In genomic region chr12:54296393-54297121, GRCh38 we compare ENCODE assay signal across 17 cellular contexts. TPM values are rescaled to one million over a fixed set of nuclear protein-coding genes. Genes with fewer than 3 reads are reported as not detected.
"Had no signal": no experiment of that assay in that cellular context is flagged by ENCODE, and none has a peak within 500 bp of the region (broad histone marks: within the 10 kb centered on the region; RNA-seq: fewer than 3 reads in every experiment).

No MANE protein-coding gene starts in this region.

- H3K4me3 Mint-ChIP-seq: activated CD8-positive, alpha-beta memory T cell treated with anti-CD3 and anti-CD28 coated beads, Interleukin-2, amount 10 ng/mL, durations not matched to agents 7 days and 5 days; activated naive CD4-positive, alpha-beta T cell treated with anti-CD3 and anti-CD28 coated beads, Interleukin-2, amount 10 ng/mL, durations not matched to agents 7 days and 5 days; activated T-cell treated with anti-CD3 and anti-CD28 coated beads, Interleukin-2, amount 50 U/mL, for 24 hours; endodermal cell; stimulated activated memory B cell treated with anti-CD40 and anti-IgM and Interleukin-4, amounts not matched to agents 10 μg/mL and 1 μg/mL and 100 μg/mL, for 72 hours had no signal

- H3K36me3 Mint-ChIP-seq: activated CD8-positive, alpha-beta memory T cell treated with anti-CD3 and anti-CD28 coated beads, Interleukin-2, amount 10 ng/mL, durations not matched to agents 7 days and 5 days; activated naive CD4-positive, alpha-beta T cell treated with anti-CD3 and anti-CD28 coated beads, Interleukin-2, amount 10 ng/mL, durations not matched to agents 7 days and 5 days; naive thymus-derived CD8-positive, alpha-beta T cell; stimulated activated memory B cell treated with anti-CD40 and anti-IgM and Interleukin-4, amounts not matched to agents 10 μg/mL and 1 μg/mL and 100 μg/mL, for 72 hours had no signal

- H3K4me3 ChIP-seq: ascending aorta, breast epithelium, dorsolateral prefrontal cortex, gastrocnemius medialis, mucosa of descending colon, thyroid gland had no signal

- H3K9me3 Mint-ChIP-seq: activated naive CD4-positive, alpha-beta T cell treated with anti-CD3 and anti-CD28 coated beads, Interleukin-2, amount 10 ng/mL, durations not matched to agents 7 days and 5 days; activated T-cell treated with anti-CD3 and anti-CD28 coated beads, Interleukin-2, amount 50 U/mL, for 24 hours; endodermal cell; naive thymus-derived CD8-positive, alpha-beta T cell; stimulated activated memory B cell treated with anti-CD40 and anti-IgM and Interleukin-4, amounts not matched to agents 10 μg/mL and 1 μg/mL and 100 μg/mL, for 72 hours had no signal

- H3K27ac ChIP-seq: ascending aorta, breast epithelium, gastrocnemius medialis, thyroid gland had no signal

- H3K27ac Mint-ChIP-seq: activated CD8-positive, alpha-beta memory T cell treated with anti-CD3 and anti-CD28 coated beads, Interleukin-2, amount 10 ng/mL, durations not matched to agents 7 days and 5 days; activated naive CD4-positive, alpha-beta T cell treated with anti-CD3 and anti-CD28 coated beads, Interleukin-2, amount 10 ng/mL, durations not matched to agents 7 days and 5 days; activated T-cell treated with anti-CD3 and anti-CD28 coated beads, Interleukin-2, amount 50 U/mL, for 24 hours; endodermal cell; stimulated activated memory B cell treated with anti-CD40 and anti-IgM and Interleukin-4, amounts not matched to agents 10 μg/mL and 1 μg/mL and 100 μg/mL, for 72 hours had no signal

- H3K9me3 ChIP-seq: ascending aorta, breast epithelium, gastrocnemius medialis, mucosa of descending colon, thyroid gland had no signal

- H3K36me3 ChIP-seq: ascending aorta, breast epithelium, gastrocnemius medialis, thyroid gland had no signal

- DNase-seq: activated CD8-positive, alpha-beta memory T cell treated with anti-CD3 and anti-CD28 coated beads, Interleukin-2, amount 10 ng/mL, durations not matched to agents 7 days and 5 days; activated naive CD4-positive, alpha-beta T cell treated with anti-CD3 and anti-CD28 coated beads, Interleukin-2, amount 10 ng/mL, durations not matched to agents 7 days and 5 days; activated T-cell treated with anti-CD3 and anti-CD28 coated beads, Interleukin-2, amount 50 U/mL, for 24 hours; dorsolateral prefrontal cortex; gastrocnemius medialis; left colon; mucosa of descending colon; naive thymus-derived CD8-positive, alpha-beta T cell; stimulated activated CD4-positive, alpha-beta T cell treated with anti-CD3 and anti-CD28 coated beads, Interleukin-12 subunit alpha, Interleukin-12 subunit beta, amount 100 ng/mL, for 4 hours; T-helper 2 cell; thyroid gland had no signal

- H3K27me3 ChIP-seq: ascending aorta, breast epithelium, gastrocnemius medialis, thyroid gland had no signal

- ATAC-seq: activated CD8-positive, alpha-beta memory T cell treated with anti-CD3 and anti-CD28 coated beads, Interleukin-2, amount 10 ng/mL, durations not matched to agents 7 days and 5 days; gastrocnemius medialis; left colon; mucosa of descending colon; naive thymus-derived CD8-positive, alpha-beta T cell; stimulated activated memory B cell treated with anti-CD40 and anti-IgM and Interleukin-4, amounts not matched to agents 10 μg/mL and 1 μg/mL and 100 μg/mL, for 72 hours had no signal

RNA-seq across cellular contexts. Expression of gene NFE2, which starts 4.3 kb away (rescaled TPM):
- total RNA-seq: activated CD8-positive, alpha-beta memory T cell treated with anti-CD3 and anti-CD28 coated beads, Interleukin-2, amount 10 ng/mL, durations not matched to agents 7 days and 5 days; ascending aorta; epithelial cell of proximal tubule; lung microvascular endothelial cell; naive thymus-derived CD8-positive, alpha-beta T cell had no signal
